In genomic region chr12:42143401-42144173, GRCh38 we compare ENCODE assay signal across 8 cellular contexts. TPM values are rescaled to one million over a fixed set of nuclear protein-coding genes. Genes with fewer than 3 reads are reported as not detected.
A peak's percentile ranks its signal among the peaks of the same experiment; 100 is the strongest.
DNase-seq lines count a peak whose midpoint lies in the region; ATAC-seq, FAIRE-seq and TF ChIP-seq lines count a peak whose summit lies in the region.

No MANE protein-coding gene starts in this region.

- no peak for TF ChIP-seq EP300 in H1 (IDR thresholded peaks at IDR 0.05; ENCODE audit: borderline replicate concordance in 1 of 2, low read depth in 2 of 2, low read length in 2 of 2)

- in situ Hi-C loops in GM23248 (cut with MboI), result loop anchor here (25.0 kb wide), 2 partner anchors 419 to 1144 kb away; no protein-coding TSS in a partner anchor

- TF ChIP-seq RAD21 in H1 (IDR thresholded peaks at IDR 0.05 in 1 of 2, conservative IDR thresholded peaks at IDR 0.05 in 1 of 2; ENCODE audit: low read depth in 2 of 2, low read length in 2 of 2), result no peak

- H3K18ac ChIP-seq in H1 (ENCODE audit: extremely low read depth, low read length), result no peak overlapping the region

- H3K4me3 Mint-ChIP-seq in naive B cell, result peak overlapping the region; percentile 95 to 98 (median 97)

- H4K5ac ChIP-seq in H1 (ENCODE audit: insufficient read length, low read depth, low read length), result no peak overlapping the region

- peak overlapping the region; percentile 41 to 97 (median 93) for H3K27ac Mint-ChIP-seq in naive B cell

- H3K4me2 ChIP-seq in GM23248 (ENCODE audit: unreplicated experiment) (peak overlapping the region; percentile 89), H1 (ENCODE audit: insufficient read depth in 1 of 2, low read depth in 2 of 2, low read length in 2 of 2) (peak overlapping the region; percentile 83 to 99)

- H3K79me2 ChIP-seq in GM23248 (ENCODE audit: insufficient read depth) (peaks cover 56% of the 10 kb centered on the region), H1 (ENCODE audit: control insufficient read depth in 1 of 2, insufficient read depth in 2 of 2, low read length in 2 of 2) (peaks cover 3 to 40% of the 10 kb centered on the region in 2 experiments; a peak in 3 of 4 replicates)

- DNase-seq in DMS53 treated with DMSO at 0.1 percent for 48 hours (lab: John Stamatoyannopoulos, UW; ENCODE audit: unreplicated experiment) (peak; percentile 61), GM23248 (peak; percentile 46), Peyer's patch (no peak), H1 (ENCODE audit: low read depth in 1 of 2, low spot score in 2 of 2) (no peak), naive B cell (no peak), NCI-H187 treated with DMSO at 0.1 percent for 48 hours (lab: John Stamatoyannopoulos, UW) (no peak)
- no peak for DNase-seq in activated effector memory CD4-positive, alpha-beta T cell treated with anti-CD3 and anti-CD28 coated beads, Interleukin-2, amount 50 U/mL, for 16 hours

- H2BK15ac ChIP-seq in H1 (ENCODE audit: low read length), result no peak overlapping the region

- no peak overlapping the region for H2BK12ac ChIP-seq in H1 (ENCODE audit: low read depth, low read length)

- peaks cover 29 to 50% (median 34%) of the 10 kb centered on the region in 3 donors for H3K4me1 Mint-ChIP-seq in naive B cell

- no peak for FAIRE-seq in H1 (lab: Jason Lieb, UNC)

- no peak overlapping the region for H2AK5ac ChIP-seq in H1 (ENCODE audit: low read depth, low read length)

- TF ChIP-seq CTCF in Peyer's patch (IDR thresholded peaks at IDR 0.05) (no peak), H1 (IDR thresholded peaks at IDR 0.05; ENCODE audit: control extremely low read depth in 1 of 3, insufficient read depth in 1 of 3, low read depth in 1 of 3, low read length in 3 of 3) (no peak)

- no peak overlapping the region for H2BK20ac ChIP-seq in H1 (ENCODE audit: low read length)

- CTCF ChIA-PET in H1 (lab: Charles Lee; ENCODE audit: partially characterized antibody), result interaction anchor here (2.3 kb wide), 1 partner anchor 228 kb away, joined by 10 read pairs; no protein-coding TSS in a partner anchor

- no peaks in the 10 kb centered on the region for H3K36me3 Mint-ChIP-seq in naive B cell

- no peak overlapping the region for H3K56ac ChIP-seq in H1 (replicated peaks; ENCODE audit: insufficient read length, low read depth, low read length)

- H3K27ac ChIP-seq in GM23248 (peak overlapping the region; percentile 23; the same call in 1 of the 2 replicates), Peyer's patch (peak overlapping the region; percentile 75 to 98 (median 92)), H1 (ENCODE audit: low read depth, low read length) (no peak overlapping the region)

- no peaks in the 10 kb centered on the region for H3K27me3 Mint-ChIP-seq in naive B cell

- H3K14ac ChIP-seq in H1 (ENCODE audit: insufficient read length), result no peak overlapping the region

- H4K20me1 ChIP-seq in GM23248 (ENCODE audit: insufficient read depth) (no peaks in the 10 kb centered on the region), H1 (replicated peaks in 1 of 2; ENCODE audit: control insufficient read depth in 1 of 2, insufficient read depth in 2 of 2, low read length in 2 of 2) (peaks cover 2 to 12% of the 10 kb centered on the region in 2 experiments)

- no peak overlapping the region for H3K23ac ChIP-seq in H1 (ENCODE audit: insufficient read length)

- peak overlapping the region; percentile 89 for H2AFZ ChIP-seq in GM23248
- 0 out of 2 replicates have a peak overlapping the region, but pooled peaks have one; percentile 3 for H2AFZ ChIP-seq in H1 (ENCODE audit: low read length)

- H3K36me3 ChIP-seq in GM23248 (ENCODE audit: low read depth) (no peaks in the 10 kb centered on the region), Peyer's patch (no peaks in the 10 kb centered on the region), H1 (ENCODE audit: control insufficient read depth in 2 of 4, insufficient read depth in 4 of 4, low read length in 3 of 4) (no peaks in the 10 kb centered on the region)

- no peak overlapping the region for H4K8ac ChIP-seq in H1 (ENCODE audit: extremely low read depth, insufficient read depth, low read length)

- POLR2A ChIA-PET in H1 (lab: Charles Lee; ENCODE audit: partially characterized antibody), result interaction anchor here (1.0 kb wide), 1 partner anchor 9 kb away, joined by 3 read pairs; no protein-coding TSS in a partner anchor

- ATAC-seq in naive B cell (ENCODE audit: low read depth in 2 of 2) (peak in 1 of 2 donors; percentile 3), GM18909 (IDR thresholded peaks at IDR 0.05; ENCODE audit: poor library complexity, unreplicated experiment) (no peak)

- H4K91ac ChIP-seq in H1 (replicated peaks; ENCODE audit: insufficient read length, low read length), result no peak overlapping the region

- H3K4me1 ChIP-seq in GM23248 (ENCODE audit: insufficient read depth) (peaks cover 29% of the 10 kb centered on the region), Peyer's patch (peaks cover 0 to 9% (median 4%) of the 10 kb centered on the region in 4 donors), H1 (replicated peaks in 1 of 4; ENCODE audit: control insufficient read depth in 3 of 4, insufficient read depth in 4 of 4, low read length in 3 of 4) (peaks cover 4 to 12% (median 8%) of the 10 kb centered on the region in 4 experiments; a peak in 5 of 7 replicates)

- peaks cover 28% of the 10 kb centered on the region for H3F3A ChIP-seq in GM23248 (ENCODE audit: insufficient read depth)

- H3K9me3 ChIP-seq in GM23248 (ENCODE audit: low read depth) (no peaks in the 10 kb centered on the region), Peyer's patch (no peaks in the 10 kb centered on the region), H1 (ENCODE audit: insufficient read depth in 2 of 2, low read depth in 1 of 2, low read length in 1 of 2) (no peaks in the 10 kb centered on the region)

- peaks cover 11% of the 10 kb centered on the region for H3K23me2 ChIP-seq in H1 (ENCODE audit: low read depth, low read length)

- no peak overlapping the region for H2BK120ac ChIP-seq in H1 (replicated peaks; ENCODE audit: low read depth, low read length)

- no peak overlapping the region for H2BK5ac ChIP-seq in H1 (ENCODE audit: low read depth, low read length)

- H3K79me1 ChIP-seq in H1 (ENCODE audit: low read depth, low read length), result peaks cover 4% of the 10 kb centered on the region; the same call in 1 of the 2 replicates

- no peak for TF ChIP-seq POLR2A in Peyer's patch (IDR thresholded peaks at IDR 0.05)
- no peak for TF ChIP-seq POLR2A in H1 (IDR thresholded peaks at IDR 0.05; ENCODE audit: control extremely low read depth in 1 of 2, low read depth in 2 of 2, low read length in 2 of 2)

- WGBS in GM23248 (ENCODE audit: low coverage in 1 of 2, low lambda C conversion rate in 2 of 2, missing lambda C conversion rate in 2 of 2), 2 experiments, result 22 to 27% methylated on average over 14 of the region's 14 CpGs
- WGBS in H1 (ENCODE audit: extremely low coverage in 1 of 2, insufficient coverage in 1 of 2, insufficient read length in 1 of 2, insufficient replicate concordance in 2 of 2, low coverage in 1 of 2, low lambda C conversion rate in 2 of 2, missing lambda C conversion rate in 1 of 2), 2 experiments, result 42% methylated on average over 14 of the region's 14 CpGs; no CpG with 5 or more reads in 1 of the 2 experiments

- H3K27me3 ChIP-seq in GM23248 (replicated peaks; ENCODE audit: insufficient read depth) (no peaks in the 10 kb centered on the region), Peyer's patch (no peaks in the 10 kb centered on the region), H1 (replicated peaks in 1 of 4; ENCODE audit: control insufficient read depth in 3 of 4, extremely low read depth in 1 of 4, insufficient read depth in 3 of 4, low read length in 3 of 4) (peaks cover 0 to 11% (median 0%) of the 10 kb centered on the region in 4 experiments; a peak in 3 of 7 replicates)

- H3K9ac ChIP-seq in GM23248 (peak overlapping the region; percentile 73), H1 (replicated peaks in 1 of 4; ENCODE audit: extremely low read depth in 1 of 4, low read depth in 3 of 4, low read length in 3 of 4) (peak overlapping the region; percentile 45 to 70 (median 56); a peak in 5 of 7 replicates)

- H3K4me3 ChIP-seq in GM23248, result peak overlapping the region; percentile 82
- H3K4me3 ChIP-seq in Peyer's patch, result peak overlapping the region; percentile 54 to 96 (median 78)
- H3K4me3 ChIP-seq in H1 (ENCODE audit: extremely low read depth in 1 of 4, insufficient read depth in 2 of 4, low read depth in 3 of 4, low read length in 4 of 4), result peak overlapping the region; percentile 60 to 83 (median 80)

- H3K9me2 ChIP-seq in GM23248 (ENCODE audit: insufficient read depth), result no peaks in the 10 kb centered on the region

- no peaks in the 10 kb centered on the region for H3K9me3 Mint-ChIP-seq in naive B cell

- H3K4ac ChIP-seq in H1 (replicated peaks; ENCODE audit: insufficient read length, low read depth, low read length), result no peak overlapping the region

TF ChIP-seq in H1, 55 proteins besides CTCF, POLR2A, EP300 and RAD21:
- TF ChIP-seq TCF12 (IDR thresholded peaks at IDR 0.05; ENCODE audit: low read depth, low read length), result no peak
- TF ChIP-seq JUND (IDR thresholded peaks at IDR 0.05; ENCODE audit: low read length), result no peak
- no peak for TF ChIP-seq RNF2 (IDR thresholded peaks at IDR 0.05; ENCODE audit: borderline replicate concordance, low read depth, low read length, missing control alignments, poor library complexity, severe bottlenecking)
- no peak for TF ChIP-seq NANOG (IDR thresholded peaks at IDR 0.05; ENCODE audit: insufficient read depth, low read depth, low read length, poor library complexity, severe bottlenecking)
- TF ChIP-seq TAF1 (IDR thresholded peaks at IDR 0.05; ENCODE audit: low read depth, low read length), result no peak

RNA-seq across cellular contexts. Expression of gene GXYLT1, which starts 1.1 kb away (rescaled TPM):
- total RNA-seq in GM23248 (2014; rRNA removed; shearing (Covaris generic)), result 14.6 and 16.6 TPM in 2 replicates
- polyA plus RNA-seq in GM23248 (2016; fragmentation: Nextera tagmentation; extraction: Ambion mirVana) (13.7 and 14.8 TPM in 2 replicates), H1 (2011; rRNA removed) (1.9 and 3.1 TPM in 2 replicates), naive B cell (ENCODE audit: low read depth in 6 of 6) (1 to 10 TPM; 4.0 to 5.8 (median 5.1) TPM)
- total RNA-seq in Peyer's patch, result 10 to 100 TPM in 2 of 4 donors, 1 to 10 TPM in 2; 7.4 to 14.7 (median 10.7) TPM
- total RNA-seq in H1 (2021; fragmentation: NEBNext Ultra II Directional; extraction: Animal tissue kit (Norgen Biotek cat#: 25700)), result 10.0 and 10.7 TPM in 2 replicates
- 4.0 TPM for polyA plus RNA-seq in H1 (2011; cell fraction: cytosol; rRNA removed)
- polyA plus RNA-seq in H1 (2011; cell fraction: nucleus; rRNA removed), result 2.2 TPM
- 3.9 to 7.5 TPM (median 5.1 TPM) in 4 replicates for polyA plus RNA-seq in H1 (2012, experiment 1 of 2)
- polyA plus RNA-seq in H1 (2012, experiment 2 of 2), result 0.29 TPM
- polyA plus RNA-seq in H1 (2013, experiment 1 of 2), result 6.9 TPM
- polyA plus RNA-seq in H1 (2013, experiment 2 of 2), result 7.5 TPM
- polyA minus RNA-seq in H1 (2011; rRNA and poly(A)+ RNA removed), result 4.0 and 8.6 TPM in 2 replicates
- 5.4 TPM for polyA minus RNA-seq in H1 (2011; cell fraction: cytosol; rRNA and poly(A)+ RNA removed)
- 8.6 TPM for polyA minus RNA-seq in H1 (2011; cell fraction: nucleus; rRNA and poly(A)+ RNA removed)

Comparison
In these comparisons a context has a peak if more than half of its experiments do, and no peak if none do; other contexts are left out.
1. DNase-seq: peak in DMS53 treated with DMSO at 0.1 percent for 48 hours (single experiment) and GM23248 (single experiment); none in Peyer's patch (0 of 3), H1 (0 of 2), naive B cell (single experiment), activated effector memory CD4-positive, alpha-beta T cell treated with anti-CD3 and anti-CD28 coated beads, Interleukin-2, amount 50 U/mL, for 16 hours (single experiment) and NCI-H187 treated with DMSO at 0.1 percent for 48 hours (single experiment).
2. Peak in every context shown above with its lines, with median percentiles within 50 percentile points of each other: H3K4me3 ChIP-seq.